In genomic region chr20:44961868-44962267, GRCh38 we compare ENCODE assay signal across 10 cellular contexts. TPM values are rescaled to one million over a fixed set of nuclear protein-coding genes. Genes with fewer than 3 reads are reported as not detected.
DNase-seq lines count a peak whose midpoint lies in the region; ATAC-seq, FAIRE-seq and TF ChIP-seq lines count a peak whose summit lies in the region.
"Had no signal": no experiment of that assay in that cellular context is flagged by ENCODE, and none has a peak within 500 bp of the region (broad histone marks: within the 10 kb centered on the region; RNA-seq: fewer than 3 reads in every experiment).

No MANE protein-coding gene starts in this region.

- peaks cover 51% of the 10 kb centered on the region for H3K4me1 Mint-ChIP-seq in mesothelial cell of epicardium

- H3K4me3 ChIP-seq in MG63 (no peak overlapping the region), K562 (no peak overlapping the region)

- no peak overlapping the region for H3K9ac ChIP-seq in K562 (ENCODE audit: insufficient read depth in 1 of 2, low read depth in 2 of 2, low read length in 2 of 2)

- ATAC-seq in K562 (no peak), GM18502 (IDR thresholded peaks at IDR 0.05; ENCODE audit: poor library complexity, unreplicated experiment) (no peak)

- intact Hi-C loops in K562 (cut with micrococcal nuclease) = loop anchor here (2.0 kb wide), 1 partner anchor 51 kb away; the partner anchor contains the start of gene PABPC1L

- BruUV-seq in K562 (replicated peaks; lab: Mats Ljungman, UMichigan) = no TSS peak

- in situ Hi-C loops in K562 (cut with MboI) = no loop called here

- no peaks in the 10 kb centered on the region for H3K27me3 Mint-ChIP-seq in mesothelial cell of epicardium (ENCODE audit: low read depth)

- peak overlapping the region; percentile 42 for H2AFZ ChIP-seq in K562 (ENCODE audit: low read depth, low read length)

- H3K9me1 ChIP-seq in K562 (ENCODE audit: control insufficient read depth, insufficient read depth, low read length) = no peaks in the 10 kb centered on the region

- no peaks in the 10 kb centered on the region for H3K27me3 ChIP-seq in MG63
- H3K27me3 ChIP-seq in K562 (ENCODE audit: control insufficient read depth in 2 of 2, insufficient read depth in 2 of 2, low read length in 2 of 2) = no peaks in the 10 kb centered on the region

- no peak for TF ChIP-seq RAD21 in K562 (CRISPR knock-in tag; conservative IDR thresholded peaks at IDR 0.05 in 1 of 2, IDR thresholded peaks at IDR 0.05 in 1 of 2)

- H3K27ac ChIP-seq in K562 (ENCODE audit: extremely low read depth, low read depth, low read length) = peak overlapping the region; percentile 81; the same call in 2 of the 3 replicates

- H3K79me2 ChIP-seq in K562 (ENCODE audit: control insufficient read depth, insufficient read depth, low read length) = peaks cover 47% of the 10 kb centered on the region

- DNase-seq in EH (ENCODE audit: low read depth) = peak; percentile 78
- DNase-seq in MG63 = peak; percentile 11
- DNase-seq in K562 (ENCODE audit: extremely low read depth in 1 of 4, low spot score in 3 of 4) = peak in 1 of 4 experiments; percentile 48
- no peak for DNase-seq in mesothelial cell of epicardium (ENCODE audit: low spot score in 2 of 2, unreplicated experiment in 2 of 2)
- DNase-seq in NCI-H345 treated with DMSO at 0.1 percent for 48 hours (lab: John Stamatoyannopoulos, UW; ENCODE audit: unreplicated experiment) = no peak
- no peak for DNase-seq in DMS53 (lab: John Stamatoyannopoulos, UW)
- DNase-seq in HuH-7.5 (ENCODE audit: low spot score) = no peak
- DNase-seq: DMS79 treated with DMSO at 0.1 percent for 48 hours, NCI-H1436 had no signal

- H3K4me1 ChIP-seq in K562 (replicated peaks in 1 of 2; ENCODE audit: control insufficient read depth in 2 of 2, insufficient read depth in 2 of 2, low read length in 2 of 2) = peaks cover 34 to 47% of the 10 kb centered on the region in 2 experiments

- no peaks in the 10 kb centered on the region for H3K9me3 ChIP-seq in MG63
- no peaks in the 10 kb centered on the region for H3K9me3 ChIP-seq in K562 (replicated peaks; ENCODE audit: control insufficient read depth, insufficient read depth, low read depth, low read length)

- H3K4me3 Mint-ChIP-seq in mesothelial cell of epicardium = no peak overlapping the region

- no peak for TF ChIP-seq EP300 in K562 (IDR thresholded peaks at IDR 0.05; ENCODE audit: low read length)

- no peaks in the 10 kb centered on the region for H3K36me3 Mint-ChIP-seq in mesothelial cell of epicardium

- 37% methylated on average over 3 of the region's 3 CpGs for WGBS in K562 (ENCODE audit: insufficient coverage, low coverage, missing lambda C conversion rate)

- FAIRE-seq in K562 (lab: Jason Lieb, UNC) = no peak

- CTCF ChIA-PET in K562 (lab: Yijun Ruan, JAX; ENCODE audit: low intra/inter-chr PET ratio) = no interaction called here

- H3K36me3 ChIP-seq in MG63 = peaks cover 20% of the 10 kb centered on the region
- peaks cover 19% of the 10 kb centered on the region for H3K36me3 ChIP-seq in K562 (ENCODE audit: control insufficient read depth, insufficient read depth, low read length)

- no peak overlapping the region for H3K4me2 ChIP-seq in K562 (ENCODE audit: insufficient read depth, low read length)

- peaks cover 4% of the 10 kb centered on the region; the same call in 1 of the 2 replicates for H4K20me1 ChIP-seq in K562 (replicated peaks; ENCODE audit: control insufficient read depth, insufficient read depth, low read length)

- H3K27ac Mint-ChIP-seq in mesothelial cell of epicardium = peak overlapping the region; percentile 75

- no peaks in the 10 kb centered on the region for H3K9me3 Mint-ChIP-seq in mesothelial cell of epicardium

- POLR2A ChIA-PET in K562 (lab: Yijun Ruan, JAX) = interaction anchor here (0.9 kb wide), 1 partner anchor 9 kb away, joined by 3 read pairs; no protein-coding TSS in a partner anchor

- TF ChIP-seq POLR2A in K562 (conservative IDR thresholded peaks at IDR 0.05) = no peak

- no peak for TF ChIP-seq CTCF in K562 (IDR thresholded peaks at IDR 0.05 in 2 of 3, conservative IDR thresholded peaks at IDR 0.05 in 1 of 3; ENCODE audit: insufficient read depth in 2 of 3, low read depth in 1 of 3, low read length in 3 of 3)
- TF ChIP-seq CTCF in mesothelial cell of epicardium (IDR thresholded peaks at IDR 0.05; ENCODE audit: unreplicated experiment) = no peak

TF ChIP-seq in K562, 482 proteins besides CTCF, POLR2A, EP300 and RAD21 (continues in another document):
- TF ChIP-seq BMI1 (IDR thresholded peaks at IDR 0.05; ENCODE audit: low read length) (no peak), ZFPM2 (CRISPR knock-in tag; IDR thresholded peaks at IDR 0.05) (no peak), SP2 (IDR thresholded peaks at IDR 0.05; ENCODE audit: extremely low read depth, low read depth, low read length, poor library complexity, severe bottlenecking) (no peak)

RNA-seq across cellular contexts. Expression of gene TOMM34, which starts 1.7 kb away (rescaled TPM):
- 63.9 and 75.9 TPM in 2 replicates for total RNA-seq in MG63 (2014; rRNA removed; shearing (Covaris generic); ENCODE audit: low replicate concordance)
- 7.3 and 11.7 TPM in 2 replicates for total RNA-seq in K562 (2011; cell fraction: chromatin; rRNA removed; ENCODE audit: low replicate concordance)
- 10.5 and 10.8 TPM in 2 replicates for total RNA-seq in K562 (2011; cell fraction: nucleolus; rRNA removed)
- total RNA-seq in K562 (2011; cell fraction: nucleoplasm; rRNA removed) = 13.0 and 16.9 TPM in 2 replicates
- total RNA-seq in K562 (2014; rRNA removed) = 41.7 and 49.7 TPM in 2 replicates
- total RNA-seq in K562 (2014; rRNA removed; fragmentation: Illumina TruSeq; extraction: Trizol) = 30.9 and 31.7 TPM in 2 replicates
- 30.3 and 31.4 TPM in 2 replicates for total RNA-seq in K562 (2015; rRNA removed; fragmentation: Illumina TruSeq; extraction: Trizol)
- 41.3 and 43.4 TPM in 2 replicates for total RNA-seq in K562 (2021)
- 49.1 and 56.0 TPM in 2 replicates for polyA plus RNA-seq in K562 (2011; rRNA removed)
- polyA plus RNA-seq in K562 (2011; cell fraction: cytosol; rRNA removed) = 50.8 and 67.9 TPM in 2 replicates
- polyA plus RNA-seq in K562 (2011; cell fraction: nucleus; rRNA removed) = 34.3 and 45.6 TPM in 2 replicates
- polyA plus RNA-seq in K562 (2012) = 34.8 and 51.5 TPM in 2 replicates
- polyA plus RNA-seq in K562 (2014; fragmentation: Illumina TruSeq; extraction: Trizol) = 62.6 and 69.4 TPM in 2 replicates
- polyA plus RNA-seq in K562 (2014; fragmentation: Nextera tagmentation; extraction: Ambion mirVana) = 10 to 100 TPM; 18.1 to 32.6 TPM
- polyA plus RNA-seq in K562 (2014; rRNA removed) = 44.8 and 50.6 TPM in 2 replicates
- 24.5 and 32.5 TPM in 2 replicates for polyA minus RNA-seq in K562 (2011; rRNA and poly(A)+ RNA removed)
- polyA minus RNA-seq in K562 (2011; cell fraction: cytosol; rRNA and poly(A)+ RNA removed) = 15.4 and 19.2 TPM in 2 replicates
- 7.7 and 9.7 TPM in 2 replicates for polyA minus RNA-seq in K562 (2011; cell fraction: nucleus; rRNA and poly(A)+ RNA removed)
- total RNA-seq in mesothelial cell of epicardium = 43.7 to 47.3 TPM (median 45.6 TPM) in 3 replicates

RNA-seq across cellular contexts. Expression of gene STK4, which starts 4.4 kb away (rescaled TPM):
- total RNA-seq in MG63 (2014; rRNA removed; shearing (Covaris generic); ENCODE audit: low replicate concordance) = 9.8 and 15.7 TPM in 2 replicates
- total RNA-seq in K562 (2011; cell fraction: chromatin; rRNA removed; ENCODE audit: low replicate concordance) = 54.9 and 167 TPM in 2 replicates
- 25.5 and 35.5 TPM in 2 replicates for total RNA-seq in K562 (2011; cell fraction: nucleolus; rRNA removed)
- total RNA-seq in K562 (2011; cell fraction: nucleoplasm; rRNA removed) = 67.2 and 90.2 TPM in 2 replicates
- 17.1 and 19.8 TPM in 2 replicates for total RNA-seq in K562 (2014; rRNA removed)
- 30.6 and 33.8 TPM in 2 replicates for total RNA-seq in K562 (2014; rRNA removed; fragmentation: Illumina TruSeq; extraction: Trizol)
- 27.6 and 30.4 TPM in 2 replicates for total RNA-seq in K562 (2015; rRNA removed; fragmentation: Illumina TruSeq; extraction: Trizol)
- 27.4 and 27.5 TPM in 2 replicates for total RNA-seq in K562 (2021)
- 22.7 and 29.7 TPM in 2 replicates for polyA plus RNA-seq in K562 (2011; rRNA removed)
- polyA plus RNA-seq in K562 (2011; cell fraction: cytosol; rRNA removed) = 7.7 and 11.9 TPM in 2 replicates
- polyA plus RNA-seq in K562 (2011; cell fraction: nucleus; rRNA removed) = 23.9 and 27.6 TPM in 2 replicates
- polyA plus RNA-seq in K562 (2012) = 12.6 and 13.5 TPM in 2 replicates
- 20.3 and 22.2 TPM in 2 replicates for polyA plus RNA-seq in K562 (2014; fragmentation: Illumina TruSeq; extraction: Trizol)
- polyA plus RNA-seq in K562 (2014; fragmentation: Nextera tagmentation; extraction: Ambion mirVana) = 10 to 100 TPM; 11.9 to 12.0 TPM
- polyA plus RNA-seq in K562 (2014; rRNA removed) = 16.7 and 19.0 TPM in 2 replicates
- polyA minus RNA-seq in K562 (2011; rRNA and poly(A)+ RNA removed) = 47.4 and 53.4 TPM in 2 replicates
- polyA minus RNA-seq in K562 (2011; cell fraction: cytosol; rRNA and poly(A)+ RNA removed) = 10.5 and 13.9 TPM in 2 replicates
- 34.6 and 48.3 TPM in 2 replicates for polyA minus RNA-seq in K562 (2011; cell fraction: nucleus; rRNA and poly(A)+ RNA removed)
- 29.9 to 31.7 TPM (median 31.3 TPM) in 3 replicates for total RNA-seq in mesothelial cell of epicardium

RNA-seq across cellular contexts. Expression of gene PABPC1L, which starts 52.0 kb away (rescaled TPM):
- total RNA-seq in MG63 (2014; rRNA removed; shearing (Covaris generic); ENCODE audit: low replicate concordance) = 9.1 and 10.0 TPM in 2 replicates
- total RNA-seq in K562 (2011; cell fraction: chromatin; rRNA removed; ENCODE audit: low replicate concordance) = 609 and 822 TPM in 2 replicates
- 341 and 348 TPM in 2 replicates for total RNA-seq in K562 (2011; cell fraction: nucleolus; rRNA removed)
- 412 and 472 TPM in 2 replicates for total RNA-seq in K562 (2011; cell fraction: nucleoplasm; rRNA removed)
- total RNA-seq in K562 (2014; rRNA removed) = 15.8 and 22.2 TPM in 2 replicates
- 12.6 and 13.8 TPM in 2 replicates for total RNA-seq in K562 (2014; rRNA removed; fragmentation: Illumina TruSeq; extraction: Trizol)
- 12.2 and 12.9 TPM in 2 replicates for total RNA-seq in K562 (2015; rRNA removed; fragmentation: Illumina TruSeq; extraction: Trizol)
- total RNA-seq in K562 (2021) = 38.8 and 48.2 TPM in 2 replicates
- polyA plus RNA-seq in K562 (2011; rRNA removed) = 64.2 and 78.4 TPM in 2 replicates
- 39.8 and 42.7 TPM in 2 replicates for polyA plus RNA-seq in K562 (2011; cell fraction: cytosol; rRNA removed)
- 277 and 391 TPM in 2 replicates for polyA plus RNA-seq in K562 (2011; cell fraction: nucleus; rRNA removed)
- 39.2 and 228 TPM in 2 replicates for polyA plus RNA-seq in K562 (2012)
- 43.8 and 48.8 TPM in 2 replicates for polyA plus RNA-seq in K562 (2014; fragmentation: Illumina TruSeq; extraction: Trizol)
- 1 to 10 TPM; 6.0 to 7.2 TPM for polyA plus RNA-seq in K562 (2014; fragmentation: Nextera tagmentation; extraction: Ambion mirVana)
- 89.7 and 90.3 TPM in 2 replicates for polyA plus RNA-seq in K562 (2014; rRNA removed)
- polyA minus RNA-seq in K562 (2011; rRNA and poly(A)+ RNA removed) = 19.6 and 23.4 TPM in 2 replicates
- polyA minus RNA-seq in K562 (2011; cell fraction: cytosol; rRNA and poly(A)+ RNA removed) = 7.3 and 13.4 TPM in 2 replicates
- polyA minus RNA-seq in K562 (2011; cell fraction: nucleus; rRNA and poly(A)+ RNA removed) = 52.9 and 54.2 TPM in 2 replicates
- total RNA-seq in mesothelial cell of epicardium = 131 to 135 TPM (median 135 TPM) in 3 replicates

Comparison
In these comparisons a context has a peak if more than half of its experiments do, and no peak if none do; other contexts are left out.
1. DNase-seq: peak in EH (single experiment) and MG63 (single experiment); none in mesothelial cell of epicardium (0 of 2), NCI-H345 treated with DMSO at 0.1 percent for 48 hours (single experiment), DMS53 (single experiment) and HuH-7.5 (single experiment).